In genomic region chr5:140711794-140712193, GRCh38 we compare ENCODE assay signal across 2 cellular contexts.
TF ChIP-seq lines count a peak whose summit lies in the region.

No MANE protein-coding gene starts in this region.

TF ChIP-seq in SK-N-SH, 30 proteins besides CTCF, POLR2A, EP300 and RAD21 (continued from another document):
- no peak for TF ChIP-seq RFX5 (IDR thresholded peaks at IDR 0.05; ENCODE audit: low read length)
- TF ChIP-seq YY1 (IDR thresholded peaks at IDR 0.05; ENCODE audit: low read depth) = no peak
- no peak for TF ChIP-seq MXI1 (IDR thresholded peaks at IDR 0.05; ENCODE audit: low read depth, low read length)
- no peak for TF ChIP-seq EZH2phosphoT487 (IDR thresholded peaks at IDR 0.05; ENCODE audit: borderline replicate concordance, low read depth)
- no peak for TF ChIP-seq TCF12 (IDR thresholded peaks at IDR 0.05)
- no peak for TF ChIP-seq USF2 (IDR thresholded peaks at IDR 0.05; ENCODE audit: borderline replicate concordance, low read depth, low read length)
- no peak for TF ChIP-seq SMC3 (IDR thresholded peaks at IDR 0.05; ENCODE audit: low read depth, low read length)
- TF ChIP-seq JUND (IDR thresholded peaks at IDR 0.05) = no peak
- TF ChIP-seq NRF1 (IDR thresholded peaks at IDR 0.05; ENCODE audit: low read depth, low read length) = no peak
- no peak for TF ChIP-seq FOSL2 (IDR thresholded peaks at IDR 0.05; ENCODE audit: borderline replicate concordance, low read depth)
- TF ChIP-seq ZBTB33 (IDR thresholded peaks at IDR 0.05; ENCODE audit: borderline replicate concordance, low read depth) = no peak
- TF ChIP-seq REST (IDR thresholded peaks at IDR 0.05; ENCODE audit: low read depth, low read length) = no peak

TF ChIP-seq in SK-N-SH treated with all-trans-retinoic acid at 6 μM for 48 hours, 23 proteins besides CTCF, POLR2A, EP300 and RAD21 (continued from another document):
- TF ChIP-seq TSHZ2 (CRISPR knock-in tag; IDR thresholded peaks at IDR 0.05) = no peak
- TF ChIP-seq CSDC2 (CRISPR knock-in tag; IDR thresholded peaks at IDR 0.05) = no peak
- TF ChIP-seq ZC3H10 (CRISPR knock-in tag; IDR thresholded peaks at IDR 0.05) = no peak
- TF ChIP-seq PPARA (CRISPR knock-in tag; IDR thresholded peaks at IDR 0.05; ENCODE audit: borderline replicate concordance) = no peak
- no peak for TF ChIP-seq BACH2 (CRISPR knock-in tag; IDR thresholded peaks at IDR 0.05; ENCODE audit: borderline replicate concordance)
- no peak for TF ChIP-seq ZNF565 (CRISPR knock-in tag; conservative IDR thresholded peaks at IDR 0.05; ENCODE audit: low read depth)
- TF ChIP-seq TCF4 (CRISPR knock-in tag; IDR thresholded peaks at IDR 0.05; ENCODE audit: borderline replicate concordance) = no peak
- TF ChIP-seq ZFP30 (CRISPR knock-in tag; IDR thresholded peaks at IDR 0.05) = no peak
- no peak for TF ChIP-seq ZNF70 (CRISPR knock-in tag; IDR thresholded peaks at IDR 0.05)
